11 cellular contexts compared by ENCODE assay signal in the genomic region with DNA sequence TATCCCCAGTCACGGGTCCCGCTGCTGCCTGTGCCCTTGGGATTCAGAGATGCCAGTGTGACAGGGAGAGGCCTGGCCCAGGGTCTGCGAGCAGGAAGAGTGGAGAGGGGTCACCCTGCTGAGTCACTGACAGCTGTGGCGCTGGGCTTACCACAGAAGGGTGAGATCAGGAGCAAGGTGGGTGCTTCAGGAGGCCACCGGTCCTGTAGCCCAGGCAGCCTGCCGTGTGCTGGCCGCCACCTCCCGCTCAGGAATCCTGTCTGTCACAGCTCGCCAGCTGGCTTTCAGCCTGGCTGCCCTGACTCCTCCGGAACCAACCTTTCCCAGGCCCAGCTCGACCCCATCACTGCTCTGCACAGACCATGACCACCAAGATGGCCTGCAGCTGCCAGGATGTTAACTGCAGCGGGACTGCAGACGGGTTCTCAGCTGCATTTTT. TPM values are rescaled to one million over a fixed set of nuclear protein-coding genes. Genes with fewer than 3 reads are reported as not detected.
DNase-seq lines count a peak whose midpoint lies in the region; ATAC-seq, FAIRE-seq and TF ChIP-seq lines count a peak whose summit lies in the region.
"Had no signal": no experiment of that assay in that cellular context is flagged by ENCODE, and none has a peak within 500 bp of the region (broad histone marks: within the 10 kb centered on the region; RNA-seq: fewer than 3 reads in every experiment).

No MANE protein-coding gene starts in this region.

- no peak for ATAC-seq in activated CD8-positive, alpha-beta T cell treated with anti-CD3 and anti-CD28 coated beads, Interleukin-2, amount 10 ng/mL, durations not matched to agents 7 days and 5 days
- peak; percentile 55 for ATAC-seq in Right ventricle myocardium inferior

- H3K27me3 ChIP-seq in small intestine (ENCODE audit: control insufficient read depth in 2 of 2, insufficient read depth in 2 of 2, low read length in 2 of 2), result no peaks in the 10 kb centered on the region

- 78 to 87% (median 84%) methylated on average over 13 of the region's 13 CpGs for WGBS in small intestine, 3 donors

- POLR2A ChIA-PET in activated CD8-positive, alpha-beta T cell treated with anti-CD3 and anti-CD28 coated beads, Interleukin-2, amount 10 ng/mL, durations not matched to agents 7 days and 5 days (lab: Charles Lee), result no interaction called here

- peaks cover 11% of the 10 kb centered on the region for H3K4me1 Mint-ChIP-seq in activated CD8-positive, alpha-beta T cell treated with anti-CD3 and anti-CD28 coated beads, Interleukin-2, amount 10 ng/mL, durations not matched to agents 7 days and 5 days (ENCODE audit: low read depth)
- peaks cover 8% of the 10 kb centered on the region for H3K4me1 Mint-ChIP-seq in progenitor cell of endocrine pancreas (ENCODE audit: low read depth)

- H3K4me3 Mint-ChIP-seq in activated CD8-positive, alpha-beta T cell treated with anti-CD3 and anti-CD28 coated beads, Interleukin-2, amount 10 ng/mL, durations not matched to agents 7 days and 5 days, result no peak overlapping the region
- no peak overlapping the region for H3K4me3 Mint-ChIP-seq in progenitor cell of endocrine pancreas (ENCODE audit: low read depth)
- H3K4me3 Mint-ChIP-seq: CD4-positive, alpha-beta T cell had no signal

- no peaks in the 10 kb centered on the region for H3K4me1 ChIP-seq in small intestine (ENCODE audit: control insufficient read depth in 2 of 2, insufficient read depth in 1 of 2, low read depth in 1 of 2, low read length in 1 of 2)

- no peak overlapping the region for H3K27ac ChIP-seq in small intestine (ENCODE audit: low read depth in 1 of 2, low read length in 1 of 2)

- FAIRE-seq in GM12892 (lab: Jason Lieb, UNC) (no peak), small intestine (lab: Jason Lieb, UNC) (no peak)

- no peaks in the 10 kb centered on the region for H3K9me3 ChIP-seq in small intestine (ENCODE audit: control insufficient read depth, low read depth)

- CTCF ChIA-PET in activated CD8-positive, alpha-beta T cell treated with anti-CD3 and anti-CD28 coated beads, Interleukin-2, amount 10 ng/mL, durations not matched to agents 7 days and 5 days (lab: Charles Lee), result no interaction called here

- DNase-seq in GM12892 (ENCODE audit: insufficient read length) (no peak), Right ventricle myocardium inferior (ENCODE audit: missing footprints) (no peak), progenitor cell of endocrine pancreas (ENCODE audit: low spot score, unreplicated experiment) (no peak), AG08395 (ENCODE audit: low spot score) (no peak), small intestine (no peak), NCI-H128 (lab: John Stamatoyannopoulos, UW; ENCODE audit: unreplicated experiment) (no peak), T-helper 1 cell (no peak)
- DNase-seq in activated CD8-positive, alpha-beta T cell treated with anti-CD3 and anti-CD28 coated beads, Interleukin-2, amount 10 ng/mL, durations not matched to agents 7 days and 5 days, result no peak
- DNase-seq: CD4-positive, alpha-beta T cell; Kasumi-1; NCI-H524 treated with DMSO at 0.1 percent for 48 hours had no signal

- no peaks in the 10 kb centered on the region for H3K9me3 Mint-ChIP-seq in activated CD8-positive, alpha-beta T cell treated with anti-CD3 and anti-CD28 coated beads, Interleukin-2, amount 10 ng/mL, durations not matched to agents 7 days and 5 days (ENCODE audit: insufficient read depth)
- H3K9me3 Mint-ChIP-seq in progenitor cell of endocrine pancreas (ENCODE audit: low read depth), result no peaks in the 10 kb centered on the region
- H3K9me3 Mint-ChIP-seq: CD4-positive, alpha-beta T cell had no signal

- peak; percentile 39 for TF ChIP-seq POLR2A in GM12892 (IDR thresholded peaks at IDR 0.05; ENCODE audit: low read depth, low read length)

- TF ChIP-seq CTCF in progenitor cell of endocrine pancreas (IDR thresholded peaks at IDR 0.05; ENCODE audit: unreplicated experiment), result no peak

- H3K27ac Mint-ChIP-seq in activated CD8-positive, alpha-beta T cell treated with anti-CD3 and anti-CD28 coated beads, Interleukin-2, amount 10 ng/mL, durations not matched to agents 7 days and 5 days, result peak overlapping the region; percentile 11
- H3K27ac Mint-ChIP-seq in progenitor cell of endocrine pancreas, result peak overlapping the region; percentile 85
- H3K27ac Mint-ChIP-seq: CD4-positive, alpha-beta T cell had no signal

- H3K4me3 ChIP-seq in small intestine (ENCODE audit: low read depth in 1 of 2, low read length in 2 of 2), result no peak overlapping the region

- H3K27me3 Mint-ChIP-seq in activated CD8-positive, alpha-beta T cell treated with anti-CD3 and anti-CD28 coated beads, Interleukin-2, amount 10 ng/mL, durations not matched to agents 7 days and 5 days (ENCODE audit: low read depth), result no peaks in the 10 kb centered on the region
- no peaks in the 10 kb centered on the region for H3K27me3 Mint-ChIP-seq in progenitor cell of endocrine pancreas
- H3K27me3 Mint-ChIP-seq: CD4-positive, alpha-beta T cell had no signal

- H3K36me3 Mint-ChIP-seq in activated CD8-positive, alpha-beta T cell treated with anti-CD3 and anti-CD28 coated beads, Interleukin-2, amount 10 ng/mL, durations not matched to agents 7 days and 5 days (ENCODE audit: low read depth), result peaks cover 54% of the 10 kb centered on the region
- peaks cover 25% of the 10 kb centered on the region for H3K36me3 Mint-ChIP-seq in progenitor cell of endocrine pancreas (ENCODE audit: insufficient read depth)

- intact Hi-C loops in Right ventricle myocardium inferior (cut with DNase I), result no loop called here

- peaks cover 14 to 24% of the 10 kb centered on the region in 2 donors for H3K36me3 ChIP-seq in small intestine (ENCODE audit: control insufficient read depth in 2 of 2, insufficient read depth in 2 of 2, low read length in 2 of 2)

RNA-seq across cellular contexts. Expression of a gene that starts 25.3 kb away (rescaled TPM):
- 20.7 TPM for polyA plus RNA-seq in GM12892 (2012; ENCODE audit: missing spikeins)
- total RNA-seq in activated CD8-positive, alpha-beta T cell treated with anti-CD3 and anti-CD28 coated beads, Interleukin-2, amount 10 ng/mL, durations not matched to agents 7 days and 5 days, result 10 to 100 TPM; 23.7 to 24.3 TPM
- total RNA-seq in Right ventricle myocardium inferior (27.9 TPM), progenitor cell of endocrine pancreas (32.4 and 34.2 TPM in 2 replicates)
- 10 to 100 TPM; 30.1 to 59.3 (median 37.0) TPM for polyA plus RNA-seq in small intestine
